ENCODE assay signal across 22 cellular contexts in the genomic region with DNA sequence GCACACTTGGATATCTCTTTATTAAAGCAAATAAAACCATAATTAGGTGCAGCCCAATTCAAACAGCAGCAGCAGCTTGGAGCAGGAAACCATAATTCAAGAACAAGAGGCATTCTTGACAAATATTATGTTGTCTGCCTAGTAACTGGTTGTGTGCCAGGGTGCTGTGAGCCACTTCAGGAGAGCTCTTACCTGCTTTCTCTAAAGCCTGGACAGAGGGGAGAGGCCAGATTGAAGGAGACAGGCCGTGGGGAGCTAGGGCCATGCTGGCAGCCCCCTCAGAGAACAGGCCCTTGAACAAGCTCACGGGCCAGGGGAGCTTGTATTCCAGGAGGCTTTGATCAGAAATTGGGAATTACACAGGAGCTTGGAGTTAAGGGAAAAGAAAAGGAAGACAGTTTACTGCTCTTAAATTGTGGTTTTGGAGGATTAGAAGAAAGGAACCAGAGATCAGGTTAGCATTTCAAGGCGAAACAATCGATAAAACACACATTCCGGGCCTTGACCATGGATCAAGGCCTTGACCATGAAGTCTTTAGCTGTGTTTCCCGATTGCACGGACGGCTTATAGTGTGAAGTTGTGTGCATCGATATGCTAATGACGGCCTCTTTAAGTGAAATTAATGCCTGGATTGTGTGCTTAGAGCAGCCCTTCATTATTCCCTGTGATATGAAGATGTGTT.
DNase-seq lines count a peak whose midpoint lies in the region; ATAC-seq and TF ChIP-seq lines count a peak whose summit lies in the region.
"Had no signal": no experiment of that assay in that cellular context is flagged by ENCODE, and none has a peak within 500 bp of the region (broad histone marks: within the 10 kb centered on the region; RNA-seq: fewer than 3 reads in every experiment).

No MANE protein-coding gene starts in this region.

- H3K9me3 ChIP-seq in left lung: no peaks in the 10 kb centered on the region
- no peaks in the 10 kb centered on the region for H3K9me3 ChIP-seq in OCI-LY7 (ENCODE audit: low read length)
- H3K9me3 ChIP-seq: adrenal gland, MG63, Peyer's patch, prostate gland, SJSA1, stomach, tibial nerve had no signal

- no peaks in the 10 kb centered on the region for H3K9me2 ChIP-seq in OCI-LY7 (ENCODE audit: insufficient read depth, low read length)

- DNase-seq in LNCaP clone FGC (ENCODE audit: low read depth): peak; percentile 7
- peak; percentile 96 for DNase-seq in NCI-H1436 treated with DMSO at 0.1 percent for 48 hours (lab: John Stamatoyannopoulos, UW)
- peak; percentile 73 for DNase-seq in NCI-H510A treated with DMSO at 0.1 percent for 48 hours (lab: John Stamatoyannopoulos, UW)
- DNase-seq in left lung: no peak
- DNase-seq in NOMO-1 (lab: John Stamatoyannopoulos, UW; ENCODE audit: unreplicated experiment in 2 of 2): no peak
- DNase-seq in activated naive CD4-positive, alpha-beta T cell (lab: John Stamatoyannopoulos, UW): no peak
- no peak for DNase-seq in OCI-LY7 (ENCODE audit: low spot score)
- DNase-seq: activated T-cell treated with anti-CD3 and anti-CD28 coated beads, Interleukin-2, amount 50 U/mL, for 1 hour; adrenal gland; CD4-positive, alpha-beta T cell; DMS 273 treated with DMSO at 0.1 percent for 48 hours; glutamatergic neuron; kidney glomerular epithelial cell; MG63; NK-92 treated with Interleukin-12 subunit alpha and Interleukin-12 subunit beta, amount 100 ng/mL, for 24 hours; Peyer's patch; stimulated activated CD8-positive, alpha-beta memory T cell treated with anti-CD3 and anti-CD28 coated beads, Interleukin-4, amount 100 ng/mL, for 48 hours; stomach; T-helper 1 cell had no signal

- no peaks in the 10 kb centered on the region for H3K79me2 ChIP-seq in OCI-LY7 (ENCODE audit: insufficient read depth, low read depth, low read length)

- intact Hi-C loops in left lung (cut with DNase I) (no loop called here), OCI-LY7 (cut with micrococcal nuclease; ENCODE audit: unreplicated experiment) (no loop called here)

- H3K36me3 ChIP-seq in left lung (no peaks in the 10 kb centered on the region), OCI-LY7 (ENCODE audit: insufficient read depth, low read length) (no peaks in the 10 kb centered on the region)
- H3K36me3 ChIP-seq: adrenal gland, MG63, Peyer's patch, prostate gland, SJSA1, stomach, tibial nerve had no signal

- H3K4me3 ChIP-seq in LNCaP clone FGC (ENCODE audit: low read depth, low read length): no peak overlapping the region
- H3K4me3 ChIP-seq in left lung: no peak overlapping the region
- H3K4me3 ChIP-seq in OCI-LY7 (ENCODE audit: low read depth, low read length, poor library complexity, severe bottlenecking): no peak overlapping the region
- H3K4me3 ChIP-seq: adrenal gland, MG63, Peyer's patch, prostate gland, SJSA1, stomach, tibial nerve had no signal

- no peaks in the 10 kb centered on the region for H3K4me1 ChIP-seq in left lung
- no peaks in the 10 kb centered on the region for H3K4me1 ChIP-seq in OCI-LY7 (ENCODE audit: insufficient read depth, low read length, poor library complexity, severe bottlenecking)
- H3K4me1 ChIP-seq: adrenal gland, Peyer's patch, prostate gland, SJSA1, stomach, tibial nerve had no signal

- H3K27me3 ChIP-seq in left lung: peaks cover 0 to 42% of the 10 kb centered on the region in 2 donors
- H3K27me3 ChIP-seq: adrenal gland, MG63, Peyer's patch, SJSA1, tibial nerve had no signal

- H3K27ac ChIP-seq in left lung (no peak overlapping the region), OCI-LY7 (ENCODE audit: low read depth, low read length, poor library complexity, severe bottlenecking) (no peak overlapping the region)
- H3K27ac ChIP-seq: adrenal gland, Peyer's patch, prostate gland, SJSA1, stomach, tibial nerve had no signal

- no peak overlapping the region for H2AFZ ChIP-seq in OCI-LY7 (ENCODE audit: low read length)

- ATAC-seq in left lung: peak; percentile 77

- POLR2A ChIA-PET in OCI-LY7 (lab: Charles Lee): no interaction called here

- no peak overlapping the region for H3K4me2 ChIP-seq in OCI-LY7 (ENCODE audit: low read length)

- TF ChIP-seq CTCF in LNCaP clone FGC (IDR thresholded peaks at IDR 0.05; ENCODE audit: control insufficient read depth, extremely low read depth, insufficient read depth) (no peak), left lung (IDR thresholded peaks at IDR 0.05) (no peak), OCI-LY7 (conservative IDR thresholded peaks at IDR 0.05; ENCODE audit: low read length) (no peak)

- H4K20me1 ChIP-seq in OCI-LY7 (ENCODE audit: insufficient read depth, low read length): no peaks in the 10 kb centered on the region

- BruUV-seq in OCI-LY7 (replicated peaks; lab: Mats Ljungman, UMichigan): no TSS peak

- CTCF ChIA-PET in OCI-LY7 (lab: Charles Lee; ENCODE audit: unreplicated experiment): no interaction called here

Comparison
In these comparisons a context has a peak if more than half of its experiments do, and no peak if none do; other contexts are left out.
1. DNase-seq: peak in LNCaP clone FGC (single experiment), NCI-H1436 treated with DMSO at 0.1 percent for 48 hours (single experiment) and NCI-H510A treated with DMSO at 0.1 percent for 48 hours (single experiment); none in left lung (0 of 2), NOMO-1 (0 of 2), activated naive CD4-positive, alpha-beta T cell (0 of 4) and OCI-LY7 (single experiment).